ENCODE assay signal across 8 cellular contexts in the genomic region with DNA sequence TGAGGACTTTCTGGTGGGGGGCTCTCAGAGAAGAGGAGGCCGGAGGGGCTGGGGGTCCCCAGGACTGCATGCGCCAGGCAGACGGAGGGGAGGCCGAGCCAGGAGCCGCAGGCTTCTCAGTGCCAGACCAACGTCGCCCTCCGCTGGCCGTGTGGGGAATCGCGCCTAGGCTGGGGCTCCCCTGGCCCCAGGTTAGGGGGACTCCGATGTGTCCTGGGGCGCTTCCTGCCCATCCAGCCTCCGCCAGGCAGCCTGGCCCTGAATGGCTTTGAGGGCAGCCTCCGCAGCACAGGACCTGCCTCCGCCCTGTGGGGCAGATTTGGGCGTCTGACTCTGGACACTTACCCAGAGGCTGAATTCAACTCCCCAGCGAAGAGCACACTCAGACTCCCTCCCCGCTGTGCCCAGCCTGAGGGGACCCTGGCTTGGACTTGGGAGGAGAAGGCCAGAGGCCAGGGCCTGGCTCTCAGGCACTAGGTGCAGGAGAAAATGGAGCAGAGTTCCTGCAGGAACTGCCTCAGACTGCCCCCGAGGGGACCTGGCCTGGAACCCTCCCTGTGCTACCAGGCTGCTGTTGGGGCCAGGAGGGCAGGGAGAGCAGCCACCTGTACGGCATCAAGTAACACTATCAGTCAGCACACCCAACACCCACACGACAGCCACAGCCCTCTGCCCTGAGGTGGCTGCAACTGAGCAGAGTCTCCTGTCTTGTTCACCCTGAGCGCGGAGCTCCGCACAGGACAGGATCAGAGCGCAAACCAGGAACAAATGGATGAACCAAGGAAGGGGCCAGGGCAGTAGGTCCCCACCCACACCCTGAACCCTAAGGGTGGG. TPM values are rescaled to one million over a fixed set of nuclear protein-coding genes. Genes with fewer than 3 reads are reported as not detected.
DNase-seq lines count a peak whose midpoint lies in the region; ATAC-seq and TF ChIP-seq lines count a peak whose summit lies in the region.

No MANE protein-coding gene starts in this region.

- H3K9me3 ChIP-seq in lower lobe of right lung, result no peaks in the 10 kb centered on the region

- H3K27me3 ChIP-seq in lower lobe of right lung (ENCODE audit: low read depth), result peaks cover 38% of the 10 kb centered on the region

- DNase-seq in Daoy (ENCODE audit: low read depth) (peak; percentile 46), HFF-Myc (ENCODE audit: extremely low read depth, low read depth) (no peak), lower lobe of right lung (peak; percentile 34)
- DNase-seq in activated T-cell treated with anti-CD3 and anti-CD28 coated beads, Interleukin-2, amount 50 U/mL, for 48 hours, result peak; percentile 55 to 66

- intact Hi-C loops in lower lobe of right lung (cut with DNase I), result no loop called here

- H3K4me1 Mint-ChIP-seq in stimulated activated memory B cell treated with anti-CD40 and anti-IgM and Interleukin-4, amounts not matched to agents 10 μg/mL and 1 μg/mL and 100 μg/mL, for 72 hours, result no peaks in the 10 kb centered on the region

- peaks cover 28% of the 10 kb centered on the region for H3K27me3 Mint-ChIP-seq in stimulated activated memory B cell treated with anti-CD40 and anti-IgM and Interleukin-4, amounts not matched to agents 10 μg/mL and 1 μg/mL and 100 μg/mL, for 72 hours

- no peaks in the 10 kb centered on the region for H3K36me3 ChIP-seq in lower lobe of right lung

- no peaks in the 10 kb centered on the region for H3K9me3 Mint-ChIP-seq in stimulated activated memory B cell treated with anti-CD40 and anti-IgM and Interleukin-4, amounts not matched to agents 10 μg/mL and 1 μg/mL and 100 μg/mL, for 72 hours

- H3K4me3 ChIP-seq in HFF-Myc (replicated peaks; ENCODE audit: low read depth, low read length) (no peak overlapping the region), lower lobe of right lung (no peak overlapping the region)

- H3K4me1 ChIP-seq in lower lobe of right lung, result no peaks in the 10 kb centered on the region

- TF ChIP-seq CTCF in HFF-Myc (IDR thresholded peaks at IDR 0.05; ENCODE audit: low read depth, low read length, missing control alignments), result peak; percentile 63
- peak; percentile 20 for TF ChIP-seq CTCF in lower lobe of right lung (IDR thresholded peaks at IDR 0.05)

- no peak for ATAC-seq in lower lobe of right lung
- ATAC-seq in stimulated activated memory B cell treated with anti-CD40 and anti-IgM and Interleukin-4, amounts not matched to agents 10 μg/mL and 1 μg/mL and 100 μg/mL, for 72 hours, result no peak
- ATAC-seq in HG03135 (IDR thresholded peaks at IDR 0.05; ENCODE audit: unreplicated experiment), result no peak
- ATAC-seq in HG03097 (IDR thresholded peaks at IDR 0.05; ENCODE audit: low FRiP score, unreplicated experiment), result no peak
- ATAC-seq in esophagus mucosa, result no peak

- no peaks in the 10 kb centered on the region for H3K36me3 Mint-ChIP-seq in stimulated activated memory B cell treated with anti-CD40 and anti-IgM and Interleukin-4, amounts not matched to agents 10 μg/mL and 1 μg/mL and 100 μg/mL, for 72 hours

- H3K4me3 Mint-ChIP-seq in stimulated activated memory B cell treated with anti-CD40 and anti-IgM and Interleukin-4, amounts not matched to agents 10 μg/mL and 1 μg/mL and 100 μg/mL, for 72 hours, result no peak overlapping the region

- H3K27ac Mint-ChIP-seq in stimulated activated memory B cell treated with anti-CD40 and anti-IgM and Interleukin-4, amounts not matched to agents 10 μg/mL and 1 μg/mL and 100 μg/mL, for 72 hours, result no peak overlapping the region

- no peak overlapping the region for H3K27ac ChIP-seq in lower lobe of right lung

RNA-seq across cellular contexts. Expression of gene TEKT4, which starts 0.6 kb away (rescaled TPM):
- total RNA-seq in Daoy (2014; rRNA removed; shearing (Covaris generic)), result not detected in 2 replicates
- total RNA-seq in lower lobe of right lung, result 3.4 TPM
- not detected for total RNA-seq in esophagus mucosa
